ENCODE assay signal across 13 cellular contexts in the genomic region with DNA sequence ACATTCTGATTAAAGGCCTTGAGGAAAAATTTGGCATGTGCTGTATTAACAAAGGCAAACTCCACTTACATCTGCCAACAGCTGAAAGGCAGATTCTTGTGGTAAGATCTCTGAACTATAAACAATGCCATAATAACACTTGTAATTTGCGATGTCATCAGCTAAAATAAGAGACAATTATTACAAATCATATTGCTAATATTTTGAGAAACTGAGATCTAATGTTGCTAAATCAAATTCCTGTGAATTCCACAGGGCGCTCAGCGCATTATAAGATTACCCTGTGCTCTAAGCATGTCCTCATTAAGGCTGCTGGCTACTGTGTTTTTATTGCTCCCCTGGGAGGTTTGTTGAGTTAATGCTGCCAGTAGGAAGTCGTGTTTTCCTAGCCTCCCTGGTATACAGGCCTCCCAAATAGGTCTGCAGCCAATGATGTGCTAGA.
DNase-seq lines count a peak whose midpoint lies in the region; ATAC-seq and TF ChIP-seq lines count a peak whose summit lies in the region.
"Had no signal": no experiment of that assay in that cellular context is flagged by ENCODE, and none has a peak within 500 bp of the region (broad histone marks: within the 10 kb centered on the region; RNA-seq: fewer than 3 reads in every experiment).

No MANE protein-coding gene starts in this region.

- no peaks in the 10 kb centered on the region for H3K79me2 ChIP-seq in GM23338 (replicated peaks; ENCODE audit: insufficient read depth)

- H3K9me2 ChIP-seq in GM23338 (ENCODE audit: insufficient read depth), result peaks cover 9% of the 10 kb centered on the region; the same call in 1 of the 2 replicates

- H3K27me3 Mint-ChIP-seq in GM23338 (ENCODE audit: insufficient read depth, low read depth, poor library complexity), result no peaks in the 10 kb centered on the region

- H3K9me3 Mint-ChIP-seq in GM23338, result no peaks in the 10 kb centered on the region

- no peak for ATAC-seq in HG02678 (IDR thresholded peaks at IDR 0.05; ENCODE audit: unreplicated experiment)
- no peak for ATAC-seq in GM23338
- ATAC-seq: A549 had no signal

- no peaks in the 10 kb centered on the region for H3K36me3 ChIP-seq in GM23338 (ENCODE audit: insufficient read depth)

- H3K36me3 Mint-ChIP-seq in GM23338 (ENCODE audit: low read depth), result no peaks in the 10 kb centered on the region

- no peak overlapping the region for H3K4me2 ChIP-seq in GM23338
- H3K4me2 ChIP-seq: A549, PC-9 had no signal

- DNase-seq in NCI-H748 (lab: John Stamatoyannopoulos, UW; ENCODE audit: unreplicated experiment), result peak; percentile 39
- no peak for DNase-seq in NCI-H748 treated with DMSO at 0.1 percent for 48 hours (lab: John Stamatoyannopoulos, UW)
- DNase-seq in NCI-H2081 treated with DMSO at 0.1 percent for 48 hours (lab: John Stamatoyannopoulos, UW), result peak; percentile 7
- peak; percentile 81 to 82 for DNase-seq in cardiac fibroblast (ENCODE audit: low read depth in 2 of 2)
- DNase-seq in skeletal muscle cell (ENCODE audit: low read depth), result peak; percentile 95
- DNase-seq in GM23338 (ENCODE audit: low spot score), result no peak
- DNase-seq in NCI-H2227 treated with DMSO at 0.1 percent for 48 hours (lab: John Stamatoyannopoulos, UW), result no peak
- DNase-seq: activated CD8-positive, alpha-beta memory T cell treated with anti-CD3 and anti-CD28 coated beads, Interleukin-2, amount 50 U/mL, for 4 hours; GDM1; islet precursor cell; PC-9 had no signal

- no peaks in the 10 kb centered on the region for H4K20me1 ChIP-seq in GM23338 (replicated peaks; ENCODE audit: insufficient read depth)

- no peak overlapping the region for H3K27ac ChIP-seq in GM23338 (ENCODE audit: low read depth)
- H3K27ac ChIP-seq: A549, PC-9 had no signal

- H3K4me1 Mint-ChIP-seq in GM23338, result no peaks in the 10 kb centered on the region

- H2AFZ ChIP-seq in GM23338, result no peak overlapping the region
- H2AFZ ChIP-seq: PC-9 had no signal

- H3K4me3 ChIP-seq in cardiac fibroblast (replicated peaks in 1 of 2; ENCODE audit: low read depth in 2 of 2, low read length in 2 of 2) (no peak overlapping the region), skeletal muscle cell (ENCODE audit: low read depth, low read length) (no peak overlapping the region), GM23338 (no peak overlapping the region)
- H3K4me3 ChIP-seq: A549, PC-9 had no signal

- TF ChIP-seq CTCF in cardiac fibroblast (IDR thresholded peaks at IDR 0.05; ENCODE audit: low read depth, low read length), result no peak
- TF ChIP-seq CTCF in GM23338 (conservative IDR thresholded peaks at IDR 0.05; ENCODE audit: low read depth in 2 of 2), result no peak

- H3K4me3 Mint-ChIP-seq in GM23338, result no peak overlapping the region

- H3F3A ChIP-seq in GM23338 (replicated peaks; ENCODE audit: low read depth), result no peaks in the 10 kb centered on the region

- H3K4me1 ChIP-seq in GM23338 (ENCODE audit: insufficient read depth), result no peaks in the 10 kb centered on the region
- H3K4me1 ChIP-seq: A549 had no signal

- no peak overlapping the region for H3K27ac Mint-ChIP-seq in GM23338

- no peaks in the 10 kb centered on the region for H3K27me3 ChIP-seq in GM23338 (ENCODE audit: insufficient read depth)

TF ChIP-seq in GM23338, 12 proteins besides CTCF, POLR2A, EP300 and RAD21 (continues in another document):
- TF ChIP-seq POLR2AphosphoS5 (IDR thresholded peaks at IDR 0.05; ENCODE audit: low read depth) (no peak), NANOG (IDR thresholded peaks at IDR 0.05; ENCODE audit: borderline replicate concordance) (no peak), JUNB (IDR thresholded peaks at IDR 0.05; ENCODE audit: unreplicated experiment) (no peak), EZH2 (IDR thresholded peaks at IDR 0.05; ENCODE audit: low read depth, unreplicated experiment) (no peak), ZNF114 (CRISPR knock-in tag; IDR thresholded peaks at IDR 0.05) (no peak), EZH2phosphoT487 (IDR thresholded peaks at IDR 0.05; ENCODE audit: unreplicated experiment) (no peak)
- TF ChIP-seq, protein P1, sequence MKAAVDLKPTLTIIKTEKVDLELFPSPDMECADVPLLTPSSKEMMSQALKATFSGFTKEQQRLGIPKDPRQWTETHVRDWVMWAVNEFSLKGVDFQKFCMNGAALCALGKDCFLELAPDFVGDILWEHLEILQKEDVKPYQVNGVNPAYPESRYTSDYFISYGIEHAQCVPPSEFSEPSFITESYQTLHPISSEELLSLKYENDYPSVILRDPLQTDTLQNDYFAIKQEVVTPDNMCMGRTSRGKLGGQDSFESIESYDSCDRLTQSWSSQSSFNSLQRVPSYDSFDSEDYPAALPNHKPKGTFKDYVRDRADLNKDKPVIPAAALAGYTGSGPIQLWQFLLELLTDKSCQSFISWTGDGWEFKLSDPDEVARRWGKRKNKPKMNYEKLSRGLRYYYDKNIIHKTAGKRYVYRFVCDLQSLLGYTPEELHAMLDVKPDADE (IDR thresholded peaks at IDR 0.05), result no peak
- TF ChIP-seq, protein P2, sequence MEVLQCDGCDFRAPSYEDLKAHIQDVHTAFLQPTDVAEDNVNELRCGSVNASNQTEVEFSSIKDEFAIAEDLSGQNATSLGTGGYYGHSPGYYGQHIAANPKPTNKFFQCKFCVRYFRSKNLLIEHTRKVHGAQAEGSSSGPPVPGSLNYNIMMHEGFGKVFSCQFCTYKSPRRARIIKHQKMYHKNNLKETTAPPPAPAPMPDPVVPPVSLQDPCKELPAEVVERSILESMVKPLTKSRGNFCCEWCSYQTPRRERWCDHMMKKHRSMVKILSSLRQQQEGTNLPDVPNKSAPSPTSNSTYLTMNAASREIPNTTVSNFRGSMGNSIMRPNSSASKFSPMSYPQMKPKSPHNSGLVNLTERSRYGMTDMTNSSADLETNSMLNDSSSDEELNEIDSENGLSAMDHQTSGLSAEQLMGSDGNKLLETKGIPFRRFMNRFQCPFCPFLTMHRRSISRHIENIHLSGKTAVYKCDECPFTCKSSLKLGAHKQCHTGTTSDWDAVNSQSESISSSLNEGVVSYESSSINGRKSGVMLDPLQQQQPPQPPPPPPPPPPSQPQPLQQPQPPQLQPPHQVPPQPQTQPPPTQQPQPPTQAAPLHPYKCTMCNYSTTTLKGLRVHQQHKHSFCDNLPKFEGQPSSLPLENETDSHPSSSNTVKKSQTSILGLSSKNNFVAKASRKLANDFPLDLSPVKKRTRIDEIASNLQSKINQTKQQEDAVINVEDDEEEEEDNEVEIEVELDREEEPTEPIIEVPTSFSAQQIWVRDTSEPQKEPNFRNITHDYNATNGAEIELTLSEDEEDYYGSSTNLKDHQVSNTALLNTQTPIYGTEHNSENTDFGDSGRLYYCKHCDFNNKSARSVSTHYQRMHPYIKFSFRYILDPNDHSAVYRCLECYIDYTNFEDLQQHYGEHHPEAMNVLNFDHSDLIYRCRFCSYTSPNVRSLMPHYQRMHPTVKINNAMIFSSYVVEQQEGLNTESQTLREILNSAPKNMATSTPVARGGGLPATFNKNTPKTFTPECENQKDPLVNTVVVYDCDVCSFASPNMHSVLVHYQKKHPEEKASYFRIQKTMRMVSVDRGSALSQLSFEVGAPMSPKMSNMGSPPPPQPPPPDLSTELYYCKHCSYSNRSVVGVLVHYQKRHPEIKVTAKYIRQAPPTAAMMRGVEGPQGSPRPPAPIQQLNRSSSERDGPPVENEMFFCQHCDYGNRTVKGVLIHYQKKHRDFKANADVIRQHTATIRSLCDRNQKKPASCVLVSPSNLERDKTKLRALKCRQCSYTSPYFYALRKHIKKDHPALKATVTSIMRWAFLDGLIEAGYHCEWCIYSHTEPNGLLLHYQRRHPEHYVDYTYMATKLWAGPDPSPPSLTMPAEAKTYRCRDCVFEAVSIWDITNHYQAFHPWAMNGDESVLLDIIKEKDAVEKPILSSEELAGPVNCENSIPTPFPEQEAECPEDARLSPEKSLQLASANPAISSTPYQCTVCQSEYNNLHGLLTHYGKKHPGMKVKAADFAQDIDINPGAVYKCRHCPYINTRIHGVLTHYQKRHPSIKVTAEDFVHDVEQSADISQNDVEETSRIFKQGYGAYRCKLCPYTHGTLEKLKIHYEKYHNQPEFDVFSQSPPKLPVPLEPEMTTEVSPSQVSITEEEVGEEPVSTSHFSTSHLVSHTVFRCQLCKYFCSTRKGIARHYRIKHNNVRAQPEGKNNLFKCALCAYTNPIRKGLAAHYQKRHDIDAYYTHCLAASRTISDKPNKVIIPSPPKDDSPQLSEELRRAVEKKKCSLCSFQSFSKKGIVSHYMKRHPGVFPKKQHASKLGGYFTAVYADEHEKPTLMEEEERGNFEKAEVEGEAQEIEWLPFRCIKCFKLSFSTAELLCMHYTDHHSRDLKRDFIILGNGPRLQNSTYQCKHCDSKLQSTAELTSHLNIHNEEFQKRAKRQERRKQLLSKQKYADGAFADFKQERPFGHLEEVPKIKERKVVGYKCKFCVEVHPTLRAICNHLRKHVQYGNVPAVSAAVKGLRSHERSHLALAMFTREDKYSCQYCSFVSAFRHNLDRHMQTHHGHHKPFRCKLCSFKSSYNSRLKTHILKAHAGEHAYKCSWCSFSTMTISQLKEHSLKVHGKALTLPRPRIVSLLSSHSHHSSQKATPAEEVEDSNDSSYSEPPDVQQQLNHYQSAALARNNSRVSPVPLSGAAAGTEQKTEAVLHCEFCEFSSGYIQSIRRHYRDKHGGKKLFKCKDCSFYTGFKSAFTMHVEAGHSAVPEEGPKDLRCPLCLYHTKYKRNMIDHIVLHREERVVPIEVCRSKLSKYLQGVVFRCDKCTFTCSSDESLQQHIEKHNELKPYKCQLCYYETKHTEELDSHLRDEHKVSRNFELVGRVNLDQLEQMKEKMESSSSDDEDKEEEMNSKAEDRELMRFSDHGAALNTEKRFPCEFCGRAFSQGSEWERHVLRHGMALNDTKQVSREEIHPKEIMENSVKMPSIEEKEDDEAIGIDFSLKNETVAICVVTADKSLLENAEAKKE (CRISPR knock-in tag; IDR thresholded peaks at IDR 0.05), result no peak

Comparison
In these comparisons a context has a peak if more than half of its experiments do, and no peak if none do; other contexts are left out.
1. DNase-seq: peak in NCI-H748 (single experiment), NCI-H2081 treated with DMSO at 0.1 percent for 48 hours (single experiment), cardiac fibroblast (2 of 2) and skeletal muscle cell (single experiment); none in NCI-H748 treated with DMSO at 0.1 percent for 48 hours (single experiment), GM23338 (single experiment) and NCI-H2227 treated with DMSO at 0.1 percent for 48 hours (single experiment).